ENCODE assay signal across 13 cellular contexts in the genomic region with DNA sequence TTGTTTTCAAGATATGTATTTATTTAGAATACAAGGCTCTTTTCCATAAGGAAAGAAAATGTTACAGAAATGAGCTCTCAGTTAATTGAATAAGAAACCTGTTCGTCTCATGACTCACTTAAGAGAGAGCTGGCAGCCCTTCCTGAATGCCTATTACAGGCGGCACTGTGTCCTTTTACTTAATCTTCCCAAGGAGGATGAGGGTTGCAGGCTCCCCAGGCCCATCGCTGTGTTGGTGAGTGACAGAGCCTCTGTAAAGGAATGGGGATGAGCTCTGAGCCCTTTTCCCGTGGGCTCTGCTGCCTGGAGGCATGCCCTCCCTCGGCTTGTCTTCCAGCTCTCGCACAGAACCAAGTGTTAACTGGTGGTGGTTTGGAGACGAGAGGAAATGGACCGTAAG.
DNase-seq lines count a peak whose midpoint lies in the region; TF ChIP-seq lines count a peak whose summit lies in the region.
"Had no signal": no experiment of that assay in that cellular context is flagged by ENCODE, and none has a peak within 500 bp of the region (broad histone marks: within the 10 kb centered on the region; RNA-seq: fewer than 3 reads in every experiment).

No MANE protein-coding gene starts in this region.

- no peak for TF ChIP-seq CTCF in type B pancreatic cell (conservative IDR thresholded peaks at IDR 0.05)

- peak overlapping the region; percentile 16 for H3K4me3 Mint-ChIP-seq in type B pancreatic cell
- H3K4me3 Mint-ChIP-seq: activated naive CD8-positive, alpha-beta T cell treated with anti-CD3 and anti-CD28 coated beads, Interleukin-2, amount 10 ng/mL, durations not matched to agents 7 days and 5 days had no signal

- peak overlapping the region; percentile 80 for H3K27ac ChIP-seq in KOPT-K1 (ENCODE audit: low read depth, low read length, poor library complexity, severe bottlenecking)
- H3K27ac ChIP-seq: Peyer's patch had no signal

- peaks cover 7% of the 10 kb centered on the region for H3K36me3 Mint-ChIP-seq in type B pancreatic cell

- H3K27me3 Mint-ChIP-seq in type B pancreatic cell, result no peaks in the 10 kb centered on the region
- H3K27me3 Mint-ChIP-seq: activated naive CD8-positive, alpha-beta T cell treated with anti-CD3 and anti-CD28 coated beads, Interleukin-2, amount 10 ng/mL, durations not matched to agents 7 days and 5 days; naive thymus-derived CD4-positive, alpha-beta T cell had no signal

- peaks cover 8% of the 10 kb centered on the region for H3K9me3 ChIP-seq in KOPT-K1 (ENCODE audit: insufficient read depth, low read length, poor library complexity, severe bottlenecking)
- H3K9me3 ChIP-seq: Peyer's patch had no signal

- H3K27ac Mint-ChIP-seq in type B pancreatic cell, result peak overlapping the region; percentile 73
- H3K27ac Mint-ChIP-seq: activated naive CD8-positive, alpha-beta T cell treated with anti-CD3 and anti-CD28 coated beads, Interleukin-2, amount 10 ng/mL, durations not matched to agents 7 days and 5 days; naive thymus-derived CD4-positive, alpha-beta T cell had no signal

- H3K4me1 Mint-ChIP-seq in type B pancreatic cell (ENCODE audit: unreplicated experiment), result peaks cover 39% of the 10 kb centered on the region

- no peaks in the 10 kb centered on the region for H3K9me3 Mint-ChIP-seq in type B pancreatic cell

- DNase-seq in cerebellar cortex (ENCODE audit: low spot score) (peak; percentile 60), islet precursor cell (peak; percentile 78), type B pancreatic cell (ENCODE audit: extremely low spot score, unreplicated experiment) (no peak), COLO668 (lab: John Stamatoyannopoulos, UW; ENCODE audit: unreplicated experiment) (no peak), dedifferentiated amniotic fluid mesenchymal stem cell (ENCODE audit: extremely low spot score) (no peak), putamen (ENCODE audit: low spot score) (no peak)
- DNase-seq: activated naive CD8-positive, alpha-beta T cell treated with anti-CD3 and anti-CD28 coated beads, Interleukin-2, amount 10 ng/mL, durations not matched to agents 7 days and 5 days; HCEC 1CT; KBM-7; naive thymus-derived CD4-positive, alpha-beta T cell; Peyer's patch; T1000 had no signal

- no peaks in the 10 kb centered on the region for H3K36me3 ChIP-seq in KOPT-K1 (ENCODE audit: insufficient read depth, low read length)
- H3K36me3 ChIP-seq: Peyer's patch had no signal

Comparison
In these comparisons a context has a peak if more than half of its experiments do, and no peak if none do; other contexts are left out.
1. DNase-seq: peak in cerebellar cortex (single experiment) and islet precursor cell (single experiment); none in type B pancreatic cell (single experiment), COLO668 (single experiment), dedifferentiated amniotic fluid mesenchymal stem cell (single experiment) and putamen (single experiment).